Comparison of ENCODE assay signal across 8 cellular contexts in the genomic region with DNA sequence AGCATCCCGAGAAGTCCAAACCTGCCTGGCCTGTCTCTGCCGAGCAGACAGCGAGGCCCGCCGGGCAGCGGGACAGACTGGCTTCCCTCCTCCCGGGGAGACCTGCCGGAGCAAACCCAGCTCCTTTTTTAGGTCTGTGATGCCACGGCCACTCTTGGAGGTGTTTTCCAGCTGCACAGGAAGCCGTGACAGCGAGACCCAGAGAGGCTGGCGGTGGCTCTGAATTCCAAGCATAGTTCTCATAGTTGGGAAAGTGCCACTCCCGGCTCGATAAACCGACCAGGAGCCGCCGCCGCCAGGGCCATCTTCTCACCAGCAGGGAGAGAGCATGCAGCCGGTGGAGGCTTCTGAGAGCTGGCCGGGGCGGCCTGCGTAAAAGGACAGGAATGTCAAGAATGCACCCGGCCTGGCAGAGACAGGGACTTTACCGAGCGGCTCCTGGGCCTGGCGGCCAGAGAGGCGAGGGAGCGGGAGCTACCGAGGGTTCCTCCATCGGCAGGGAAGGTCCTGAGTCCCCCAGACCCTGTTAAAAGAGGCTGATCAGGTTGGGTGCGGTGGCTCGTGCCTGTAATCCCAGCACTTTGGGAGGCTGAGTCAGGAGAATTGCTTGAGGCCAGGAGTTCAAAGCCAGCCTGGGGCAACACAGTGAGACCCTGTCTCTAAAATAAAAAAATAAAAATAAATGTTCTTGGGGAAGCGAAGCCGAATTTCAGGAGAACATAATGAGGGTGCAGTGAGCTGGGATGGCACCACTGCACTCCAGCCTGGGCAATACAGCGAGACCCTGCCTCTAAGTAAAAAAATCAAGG.
DNase-seq lines count a peak whose midpoint lies in the region; ATAC-seq, FAIRE-seq and TF ChIP-seq lines count a peak whose summit lies in the region.

No MANE protein-coding gene starts in this region.

- no peak overlapping the region for H2AFZ ChIP-seq in HepG2 (ENCODE audit: low read length)

- H3K4me3 ChIP-seq in coronary artery, result peak overlapping the region; percentile 54
- H3K4me3 ChIP-seq in HepG2 (replicated peaks in 1 of 3; ENCODE audit: insufficient read depth in 1 of 3, low read depth in 2 of 3, low read length in 3 of 3), result peak overlapping the region; percentile 21 to 56 (median 26); a peak in 5 of 6 replicates
- H3K4me3 ChIP-seq in transverse colon, result peak overlapping the region in 1 of 4 donors; percentile 29

- intact Hi-C loops in HepG2 (cut with micrococcal nuclease; ENCODE audit: unreplicated experiment) (loop anchor here (5.0 kb wide), 1 partner anchor 64 kb away; a partner anchor contains a TSS), transverse colon (cut with DNase I; ENCODE audit: low total_unique reads) (loop anchor here (5.0 to 10.0 kb wide), 2 partner anchors 36 to 64 kb away; no protein-coding TSS in a partner anchor)

- no peaks in the 10 kb centered on the region for H3K27me3 ChIP-seq in HepG2 (ENCODE audit: control insufficient read depth in 1 of 2, insufficient read depth in 2 of 2, low read length in 2 of 2)
- H3K27me3 ChIP-seq in transverse colon, result no peaks in the 10 kb centered on the region

- no TSS peak for BruUV-seq in HepG2 (replicated peaks; lab: Mats Ljungman, UMichigan)

- H3K27ac ChIP-seq in coronary artery, result peak overlapping the region; percentile 97 to 98
- peak overlapping the region; percentile 86 for H3K27ac ChIP-seq in HepG2 (ENCODE audit: extremely low read length, insufficient read depth, low read length)
- H3K27ac ChIP-seq in transverse colon, result peak overlapping the region; percentile 89 to 93 (median 90)

- CTCF ChIA-PET in HepG2 (lab: Yijun Ruan, JAX; ENCODE audit: low intra/inter-chr PET ratio, low total read pairs), result no interaction called here

- H3K36me3 ChIP-seq in HepG2 (replicated peaks in 1 of 2; ENCODE audit: control insufficient read depth in 1 of 2, insufficient read depth in 2 of 2, low read length in 2 of 2) (no peaks in the 10 kb centered on the region), transverse colon (no peaks in the 10 kb centered on the region)

- TF ChIP-seq CTCF in coronary artery (IDR thresholded peaks at IDR 0.05), result no peak
- TF ChIP-seq CTCF in HepG2 (CRISPR knock-in tag; IDR thresholded peaks at IDR 0.05), result peak; percentile 51
- TF ChIP-seq CTCF in transverse colon (IDR thresholded peaks at IDR 0.05), result peak in 3 of 5 experiments; percentile 10 to 50 (median 20)

- peaks cover 70% of the 10 kb centered on the region for H3K4me1 ChIP-seq in HepG2 (ENCODE audit: insufficient read depth, low read length)
- peaks cover 37 to 59% (median 50%) of the 10 kb centered on the region in 4 donors for H3K4me1 ChIP-seq in transverse colon

- H3K79me2 ChIP-seq in HepG2 (ENCODE audit: insufficient read depth, low read length), result no peaks in the 10 kb centered on the region

- H4K20me1 ChIP-seq in HepG2 (ENCODE audit: insufficient read depth, low read length), result no peaks in the 10 kb centered on the region

- POLR2A ChIA-PET in HepG2 (lab: Yijun Ruan, JAX), result interaction anchor here (0.9 to 7.9 kb wide), 12 partner anchors 10 to 83 kb away, joined by 3 to 199 read pairs (median 6); a partner anchor contains a TSS

- H3K9ac ChIP-seq in HepG2 (ENCODE audit: insufficient read depth, low read depth, low read length), result peak overlapping the region; percentile 80

- TF ChIP-seq POLR2A in HepG2 (IDR thresholded peaks at IDR 0.05; ENCODE audit: insufficient read depth in 1 of 2, low read depth in 2 of 2, low read length in 2 of 2) (peak in 1 of 2 experiments; percentile 74; a peak in 2 of 4 replicates), transverse colon (IDR thresholded peaks at IDR 0.05) (no peak)

- ATAC-seq in HepG2 (peak; percentile 88), HG02798 (IDR thresholded peaks at IDR 0.05; ENCODE audit: poor library complexity, unreplicated experiment) (no peak)

- in situ Hi-C loops in HepG2 (cut with HindIII; ENCODE audit: extremely low pct_ligation_motif_present, low pct_unique_long_range_greater_than_20kb) (loop anchor here (5.0 kb wide), 1 partner anchor 64 kb away; a partner anchor contains a TSS), transverse colon (cut with MboI; ENCODE audit: low pct_ligation_motif_present in 1 of 4, low pct_unique_long_range_greater_than_20kb in 1 of 4, low sequenced_read_pairs in 3 of 4) (loop anchor here in 1 of 4 donors (10.0 kb wide), 1 partner anchor 46 kb away; no protein-coding TSS in a partner anchor)

- peak overlapping the region; percentile 79 for H3K4me2 ChIP-seq in HepG2 (ENCODE audit: low read depth, low read length)

- peak; percentile 77 for TF ChIP-seq RAD21 in HepG2 (CRISPR knock-in tag; IDR thresholded peaks at IDR 0.05)

- 22% methylated on average over 5 of the region's 35 CpGs for WGBS in HepG2 (ENCODE audit: low lambda C conversion rate)
- 55 to 80% methylated on average over 1 to 35 of the region's 35 CpGs for WGBS in transverse colon (ENCODE audit: low coverage in 1 of 2), 2 donors

- FAIRE-seq in HepG2 (lab: Jason Lieb, UNC), result peak; percentile 39

- DNase-seq in HuH-7 (ENCODE audit: low spot score), result peak; percentile 76
- peak; percentile 96 for DNase-seq in coronary artery (ENCODE audit: low spot score)
- peak; percentile 95 for DNase-seq in HepG2 (ENCODE audit: low spot score)
- DNase-seq in transverse colon, result peak; percentile 82
- no peak for DNase-seq in cerebellum (ENCODE audit: low spot score)
- no peak for DNase-seq in OCI-M1 (lab: John Stamatoyannopoulos, UW)
- DNase-seq in NCI-H2171 treated with DMSO at 0.1 percent for 48 hours (lab: John Stamatoyannopoulos, UW), result no peak

- H3K9me3 ChIP-seq in HepG2 (ENCODE audit: low read length) (no peaks in the 10 kb centered on the region), transverse colon (no peaks in the 10 kb centered on the region)

- peak; percentile 55 to 63; a peak in 1 of 4 replicates for TF ChIP-seq EP300 in HepG2 (IDR thresholded peaks at IDR 0.05; ENCODE audit: low read depth in 2 of 2, low read length in 2 of 2)
- peak; percentile 72; the same call in 1 of the 2 replicates for TF ChIP-seq EP300 in HepG2 (CRISPR knock-in tag; IDR thresholded peaks at IDR 0.05; ENCODE audit: borderline replicate concordance)
- TF ChIP-seq EP300 in transverse colon (IDR thresholded peaks at IDR 0.05; ENCODE audit: low read depth), result peak; percentile 31

TF ChIP-seq in HepG2, 621 proteins besides CTCF, POLR2A, EP300 and RAD21 (continues in another document):
- TF ChIP-seq, protein P1, sequence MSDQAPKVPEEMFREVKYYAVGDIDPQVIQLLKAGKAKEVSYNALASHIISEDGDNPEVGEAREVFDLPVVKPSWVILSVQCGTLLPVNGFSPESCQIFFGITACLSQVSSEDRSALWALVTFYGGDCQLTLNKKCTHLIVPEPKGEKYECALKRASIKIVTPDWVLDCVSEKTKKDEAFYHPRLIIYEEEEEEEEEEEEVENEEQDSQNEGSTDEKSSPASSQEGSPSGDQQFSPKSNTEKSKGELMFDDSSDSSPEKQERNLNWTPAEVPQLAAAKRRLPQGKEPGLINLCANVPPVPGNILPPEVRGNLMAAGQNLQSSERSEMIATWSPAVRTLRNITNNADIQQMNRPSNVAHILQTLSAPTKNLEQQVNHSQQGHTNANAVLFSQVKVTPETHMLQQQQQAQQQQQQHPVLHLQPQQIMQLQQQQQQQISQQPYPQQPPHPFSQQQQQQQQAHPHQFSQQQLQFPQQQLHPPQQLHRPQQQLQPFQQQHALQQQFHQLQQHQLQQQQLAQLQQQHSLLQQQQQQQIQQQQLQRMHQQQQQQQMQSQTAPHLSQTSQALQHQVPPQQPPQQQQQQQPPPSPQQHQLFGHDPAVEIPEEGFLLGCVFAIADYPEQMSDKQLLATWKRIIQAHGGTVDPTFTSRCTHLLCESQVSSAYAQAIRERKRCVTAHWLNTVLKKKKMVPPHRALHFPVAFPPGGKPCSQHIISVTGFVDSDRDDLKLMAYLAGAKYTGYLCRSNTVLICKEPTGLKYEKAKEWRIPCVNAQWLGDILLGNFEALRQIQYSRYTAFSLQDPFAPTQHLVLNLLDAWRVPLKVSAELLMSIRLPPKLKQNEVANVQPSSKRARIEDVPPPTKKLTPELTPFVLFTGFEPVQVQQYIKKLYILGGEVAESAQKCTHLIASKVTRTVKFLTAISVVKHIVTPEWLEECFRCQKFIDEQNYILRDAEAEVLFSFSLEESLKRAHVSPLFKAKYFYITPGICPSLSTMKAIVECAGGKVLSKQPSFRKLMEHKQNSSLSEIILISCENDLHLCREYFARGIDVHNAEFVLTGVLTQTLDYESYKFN (CRISPR knock-in tag; conservative IDR thresholded peaks at IDR 0.05), result peak; percentile 82
- TF ChIP-seq, protein P2, sequence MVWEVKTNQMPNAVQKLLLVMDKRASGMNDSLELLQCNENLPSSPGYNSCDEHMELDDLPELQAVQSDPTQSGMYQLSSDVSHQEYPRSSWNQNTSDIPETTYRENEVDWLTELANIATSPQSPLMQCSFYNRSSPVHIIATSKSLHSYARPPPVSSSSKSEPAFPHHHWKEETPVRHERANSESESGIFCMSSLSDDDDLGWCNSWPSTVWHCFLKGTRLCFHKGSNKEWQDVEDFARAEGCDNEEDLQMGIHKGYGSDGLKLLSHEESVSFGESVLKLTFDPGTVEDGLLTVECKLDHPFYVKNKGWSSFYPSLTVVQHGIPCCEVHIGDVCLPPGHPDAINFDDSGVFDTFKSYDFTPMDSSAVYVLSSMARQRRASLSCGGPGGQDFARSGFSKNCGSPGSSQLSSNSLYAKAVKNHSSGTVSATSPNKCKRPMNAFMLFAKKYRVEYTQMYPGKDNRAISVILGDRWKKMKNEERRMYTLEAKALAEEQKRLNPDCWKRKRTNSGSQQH (CRISPR knock-in tag; IDR thresholded peaks at IDR 0.05; ENCODE audit: low read depth), result 0 out of 2 replicates have a peak, but pooled peaks have one; percentile 47
- TF ChIP-seq NFIB (CRISPR knock-in tag; IDR thresholded peaks at IDR 0.05; ENCODE audit: borderline replicate concordance), result no peak
- 0 out of 2 replicates have a peak, but pooled peaks have one; percentile 46 for TF ChIP-seq MXD4 (CRISPR knock-in tag; IDR thresholded peaks at IDR 0.05)
- no peak for TF ChIP-seq ZNF160 (CRISPR knock-in tag; IDR thresholded peaks at IDR 0.05)
- no peak for TF ChIP-seq NFRKB (IDR thresholded peaks at IDR 0.05)
- TF ChIP-seq ZNF577 (CRISPR knock-in tag; IDR thresholded peaks at IDR 0.05; ENCODE audit: borderline replicate concordance, low read depth), result no peak
- no peak for TF ChIP-seq ZNF10 (CRISPR knock-in tag; IDR thresholded peaks at IDR 0.05; ENCODE audit: borderline replicate concordance, low read depth)
- peak; percentile 64; the same call in 1 of the 2 replicates for TF ChIP-seq FOXA3 (CRISPR knock-in tag; IDR thresholded peaks at IDR 0.05)
- TF ChIP-seq YEATS2 (CRISPR knock-in tag; IDR thresholded peaks at IDR 0.05; ENCODE audit: borderline replicate concordance), result peak; percentile 68; the same call in 1 of the 2 replicates
- TF ChIP-seq, protein P3, sequence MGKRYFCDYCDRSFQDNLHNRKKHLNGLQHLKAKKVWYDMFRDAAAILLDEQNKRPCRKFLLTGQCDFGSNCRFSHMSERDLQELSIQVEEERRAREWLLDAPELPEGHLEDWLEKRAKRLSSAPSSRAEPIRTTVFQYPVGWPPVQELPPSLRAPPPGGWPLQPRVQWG (CRISPR knock-in tag; IDR thresholded peaks at IDR 0.05; ENCODE audit: borderline replicate concordance, low read depth), result no peak

Comparison
In these comparisons a context has a peak if more than half of its experiments do, and no peak if none do; other contexts are left out.
1. DNase-seq: peak in HuH-7 (single experiment), coronary artery (single experiment), HepG2 (single experiment) and transverse colon (single experiment); none in cerebellum (single experiment), OCI-M1 (single experiment) and NCI-H2171 treated with DMSO at 0.1 percent for 48 hours (single experiment).
2. Peak in every context shown above with its lines, with median percentiles within 50 percentile points of each other: H3K27ac ChIP-seq.